8 cellular contexts compared by ENCODE assay signal in genomic region chr2:112480540-112481049, GRCh38. TPM values are rescaled to one million over a fixed set of nuclear protein-coding genes. Genes with fewer than 3 reads are reported as not detected.
DNase-seq lines count a peak whose midpoint lies in the region; ATAC-seq and TF ChIP-seq lines count a peak whose summit lies in the region.

No MANE protein-coding gene starts in this region.

- peak overlapping the region in 8 of 9 donors; percentile 75 to 95 (median 89) for H3K27ac Mint-ChIP-seq in naive thymus-derived CD4-positive, alpha-beta T cell

- H3K4me2 ChIP-seq in PC-9: peak overlapping the region; percentile 90
- peak overlapping the region; percentile 84 for H3K4me2 ChIP-seq in mammary epithelial cell (ENCODE audit: insufficient read depth, low read depth, low read length)

- no peak overlapping the region for H3K27ac ChIP-seq in PC-9
- H3K27ac ChIP-seq in mammary epithelial cell (ENCODE audit: insufficient read depth, low read depth, low read length): no peak overlapping the region
- peak overlapping the region; percentile 41 for H3K27ac ChIP-seq in naive thymus-derived CD4-positive, alpha-beta T cell (ENCODE audit: low read depth, low read length)

- peaks cover 0 to 6% (median 0%) of the 10 kb centered on the region in 5 donors for H3K36me3 Mint-ChIP-seq in naive thymus-derived CD4-positive, alpha-beta T cell

- peak overlapping the region; percentile 98; the same call in 1 of the 2 replicates for H2AFZ ChIP-seq in PC-9
- peak overlapping the region; percentile 92 for H2AFZ ChIP-seq in mammary epithelial cell (ENCODE audit: low read depth, low read length)

- dilution Hi-C loops in mammary epithelial cell (cut with HindIII; ENCODE audit: low sequenced_read_pairs): no loop called here

- H4K20me1 ChIP-seq in PC-9 (ENCODE audit: insufficient read depth) (no peaks in the 10 kb centered on the region), mammary epithelial cell (ENCODE audit: insufficient read depth, low read length) (no peaks in the 10 kb centered on the region)

- H3K4me3 Mint-ChIP-seq in naive thymus-derived CD4-positive, alpha-beta T cell: peak overlapping the region; percentile 88 to 99 (median 94)

- peaks cover 0 to 4% (median 0%) of the 10 kb centered on the region in 5 donors for H3K27me3 Mint-ChIP-seq in naive thymus-derived CD4-positive, alpha-beta T cell

- ATAC-seq in naive thymus-derived CD4-positive, alpha-beta T cell: no peak
- no peak for ATAC-seq in HG03342 (IDR thresholded peaks at IDR 0.05; ENCODE audit: unreplicated experiment)

- no peak overlapping the region for H3K9ac ChIP-seq in mammary epithelial cell (ENCODE audit: insufficient read depth, low read length)

- TF ChIP-seq CTCF in GM13977 (IDR thresholded peaks at IDR 0.05; ENCODE audit: extremely low read depth, insufficient read depth, missing control alignments) (no peak), PC-9 (conservative IDR thresholded peaks at IDR 0.05) (no peak), mammary epithelial cell (conservative IDR thresholded peaks at IDR 0.05 in 1 of 2, IDR thresholded peaks at IDR 0.05 in 1 of 2; ENCODE audit: extremely low read depth in 1 of 2, insufficient read depth in 1 of 2, low read depth in 1 of 2, low read length in 2 of 2) (peak in 1 of 2 donors; percentile 31)

- peaks cover 15% of the 10 kb centered on the region for H3K4me1 ChIP-seq in PC-9 (replicated peaks; ENCODE audit: insufficient read depth)
- peaks cover 16% of the 10 kb centered on the region for H3K4me1 ChIP-seq in mammary epithelial cell (ENCODE audit: insufficient read depth, low read length)
- peaks cover 14 to 16% of the 10 kb centered on the region in 2 donors for H3K4me1 ChIP-seq in naive thymus-derived CD4-positive, alpha-beta T cell (ENCODE audit: control insufficient read depth in 2 of 2, insufficient read depth in 2 of 2, low read length in 2 of 2)

- no peaks in the 10 kb centered on the region for H3K36me3 ChIP-seq in PC-9 (ENCODE audit: low read depth)
- no peaks in the 10 kb centered on the region for H3K36me3 ChIP-seq in mammary epithelial cell (ENCODE audit: insufficient read depth, low read length)
- H3K36me3 ChIP-seq in naive thymus-derived CD4-positive, alpha-beta T cell (ENCODE audit: control insufficient read depth in 2 of 3, insufficient read depth in 3 of 3, low read length in 3 of 3): peaks cover 0 to 5% (median 0%) of the 10 kb centered on the region in 3 experiments

- intact Hi-C loops in PC-9 (cut with micrococcal nuclease; ENCODE audit: unreplicated experiment): loop anchor here (1.0 to 5.0 kb wide), 4 partner anchors 102 to 457 kb away; partner anchors contain the start of gene ZC3H6
- intact Hi-C loops in mammary epithelial cell (cut with micrococcal nuclease): loop anchor here (1.0 to 5.0 kb wide), 4 partner anchors 62 to 246 kb away; partner anchors contain the start of genes POLR1B and ZC3H8
- intact Hi-C loops in naive thymus-derived CD4-positive, alpha-beta T cell (cut with micrococcal nuclease): loop anchor here (1.0 to 5.0 kb wide), 15 partner anchors 48 to 596 kb away; partner anchors contain the start of genes POLR1B (in 2 of the 2), SLC20A1 (in 2 of the 2), ZC3H6 (in 2 of the 2) and ZC3H8 (in 2 of the 2)

- peaks cover 17 to 29% (median 20%) of the 10 kb centered on the region in 7 donors for H3K4me1 Mint-ChIP-seq in naive thymus-derived CD4-positive, alpha-beta T cell

- in situ Hi-C loops in GM13977 (cut with MboI; ENCODE audit: low pct_unique_long_range_greater_than_20kb, low sequenced_read_pairs, unreplicated experiment): no loop called here
- in situ Hi-C loops in mammary epithelial cell (cut with MboI; ENCODE audit: low sequenced_read_pairs in 2 of 2): no loop called here
- in situ Hi-C loops in G401 (cut with HindIII; ENCODE audit: low sequenced_read_pairs): no loop called here

- CTCF ChIA-PET in PC-9 (lab: Charles Lee): interaction anchor here (0.6 kb wide), 1 partner anchor 58 kb away, joined by 3 read pairs; no protein-coding TSS in a partner anchor
- CTCF ChIA-PET in mammary epithelial cell (lab: Charles Lee; ENCODE audit: low non-redundant PET): interaction anchor here (0.6 kb wide), 2 partner anchors 20 to 526 kb away, joined by 4 to 9 read pairs; no protein-coding TSS in a partner anchor
- CTCF ChIA-PET in naive thymus-derived CD4-positive, alpha-beta T cell (lab: Charles Lee): interaction anchor here (0.8 to 3.4 kb wide), 11 partner anchors 8 to 246 kb away, joined by 3 to 17 read pairs (median 4); partner anchors contain the start of gene CHCHD5

- peaks cover 25% of the 10 kb centered on the region for H3F3A ChIP-seq in PC-9 (ENCODE audit: insufficient read depth, low read depth)

- H3K9me3 ChIP-seq in PC-9 (ENCODE audit: insufficient read depth, low read depth) (no peaks in the 10 kb centered on the region), mammary epithelial cell (replicated peaks; ENCODE audit: insufficient read depth, low read length) (no peaks in the 10 kb centered on the region)
- no peaks in the 10 kb centered on the region for H3K9me3 ChIP-seq in naive thymus-derived CD4-positive, alpha-beta T cell (ENCODE audit: control insufficient read depth in 2 of 3, low read length in 3 of 3)

- peaks cover 0 to 1% (median 0%) of the 10 kb centered on the region in 11 donors for H3K9me3 Mint-ChIP-seq in naive thymus-derived CD4-positive, alpha-beta T cell

- DNase-seq in GM13977 (ENCODE audit: low spot score): peak; percentile 60
- DNase-seq in PC-9: peak in 1 of 2 experiments; percentile 9
- DNase-seq in mammary epithelial cell: no peak
- DNase-seq in naive thymus-derived CD4-positive, alpha-beta T cell: peak in 4 of 9 donors; percentile 5 to 30 (median 20)
- DNase-seq in NCI-H524 (lab: John Stamatoyannopoulos, UW): no peak
- DNase-seq in GM03348 (ENCODE audit: low spot score): no peak
- no peak for DNase-seq in G401 (ENCODE audit: low spot score)

- no peaks in the 10 kb centered on the region for H3K9me2 ChIP-seq in PC-9 (ENCODE audit: insufficient read depth)

- POLR2A ChIA-PET in PC-9 (lab: Charles Lee; ENCODE audit: unreplicated experiment): interaction anchor here (0.5 to 0.6 kb wide), 2 partner anchors 177 to 207 kb away, joined by 4 to 12 read pairs; no protein-coding TSS in a partner anchor
- POLR2A ChIA-PET in naive thymus-derived CD4-positive, alpha-beta T cell (lab: Charles Lee): interaction anchor here (0.6 to 1.4 kb wide), 5 partner anchors 61 to 307 kb away, joined by 3 to 5 read pairs (median 3); no protein-coding TSS in a partner anchor

- BruUV-seq in PC-9 (replicated peaks; lab: Mats Ljungman, UMichigan) (no TSS peak), mammary epithelial cell (replicated peaks; lab: Mats Ljungman, UMichigan) (no TSS peak)

- 10% methylated on average over 20 of the region's 20 CpGs for WGBS in mammary epithelial cell (ENCODE audit: low coverage, missing lambda C conversion rate)

- H3K79me2 ChIP-seq in PC-9 (ENCODE audit: low read depth) (peaks cover 24% of the 10 kb centered on the region), mammary epithelial cell (ENCODE audit: insufficient read depth, low read length) (peaks cover 34% of the 10 kb centered on the region)

- H3K27me3 ChIP-seq in PC-9 (ENCODE audit: insufficient read depth, low read depth) (no peaks in the 10 kb centered on the region), mammary epithelial cell (ENCODE audit: insufficient read depth, low read length) (no peaks in the 10 kb centered on the region)
- H3K27me3 ChIP-seq in naive thymus-derived CD4-positive, alpha-beta T cell (ENCODE audit: control insufficient read depth in 2 of 2, insufficient read depth in 2 of 2, low read length in 2 of 2): no peaks in the 10 kb centered on the region

- H3K4me3 ChIP-seq in PC-9 (peak overlapping the region; percentile 74; the same call in 1 of the 2 replicates), mammary epithelial cell (replicated peaks in 1 of 3; ENCODE audit: insufficient read depth in 1 of 3, low read depth in 2 of 3, low read length in 3 of 3) (peak overlapping the region in 2 of 3 experiments; percentile 58 to 76)
- peak overlapping the region; percentile 73 for H3K4me3 ChIP-seq in naive thymus-derived CD4-positive, alpha-beta T cell (ENCODE audit: low read length)

RNA-seq across cellular contexts. Expression of gene TTL, which starts 1.4 kb away (rescaled TPM):
- 25.4 and 26.1 TPM in 2 replicates for total RNA-seq in PC-9 (2021)
- total RNA-seq in mammary epithelial cell: 10 to 100 TPM; 64.6 to 68.5 TPM
- polyA plus RNA-seq in mammary epithelial cell: 24.5 TPM
- 65.2 TPM for polyA minus RNA-seq in mammary epithelial cell
- total RNA-seq in naive thymus-derived CD4-positive, alpha-beta T cell: 10 to 100 TPM; 13.3 to 31.0 (median 14.8) TPM
- polyA plus RNA-seq in naive thymus-derived CD4-positive, alpha-beta T cell: 1 to 10 TPM; 1.1 to 1.3 TPM
- 85.4 and 96.2 TPM in 2 replicates for total RNA-seq in G401 (2014; rRNA removed; shearing (Covaris generic))

RNA-seq across cellular contexts. Expression of gene RGPD8, which starts 47.1 kb away (rescaled TPM):
- total RNA-seq in PC-9 (2021) (5.0 and 7.0 TPM in 2 replicates), mammary epithelial cell (10 to 100 TPM; 11.7 to 16.7 TPM)
- polyA plus RNA-seq in mammary epithelial cell: 1.3 TPM
- polyA minus RNA-seq in mammary epithelial cell: 6.7 TPM
- total RNA-seq in naive thymus-derived CD4-positive, alpha-beta T cell: 10 to 100 TPM in 4 of 5 experiments, 1 to 10 TPM in 1; 8.5 to 50.6 (median 28.0) TPM
- polyA plus RNA-seq in naive thymus-derived CD4-positive, alpha-beta T cell: 1 to 10 TPM; 3.6 to 5.7 TPM
- 3.8 and 9.7 TPM in 2 replicates for total RNA-seq in G401 (2014; rRNA removed; shearing (Covaris generic))
